8 cellular contexts compared by ENCODE assay signal in genomic region chr7:34087892-34088891, GRCh38.
A peak's percentile ranks its signal among the peaks of the same experiment; 100 is the strongest.
DNase-seq lines count a peak whose midpoint lies in the region; ATAC-seq and TF ChIP-seq lines count a peak whose summit lies in the region.

No MANE protein-coding gene starts in this region.

- H3K27ac Mint-ChIP-seq in activated T-cell treated with anti-CD3 and anti-CD28 coated beads, Interleukin-2, amount 50 U/mL, for 24 hours, result no peak overlapping the region

- DNase-seq in CMK (ENCODE audit: low read depth) (peak; percentile 12), RPMI7951 (ENCODE audit: low read depth) (peak; percentile 73), left cardiac atrium (peak; percentile 30), KG1 (lab: John Stamatoyannopoulos, UW) (no peak)
- no peak for DNase-seq in activated T-cell treated with anti-CD3 and anti-CD28 coated beads, Interleukin-2, amount 50 U/mL, for 24 hours
- DNase-seq in activated naive CD4-positive, alpha-beta T cell treated with anti-CD3 and anti-CD28 coated beads, Interleukin-2, amount 50 U/mL, for 16 hours, result no peak

- peaks cover 3% of the 10 kb centered on the region for H3K27me3 Mint-ChIP-seq in activated T-cell treated with anti-CD3 and anti-CD28 coated beads, Interleukin-2, amount 50 U/mL, for 24 hours

- no peaks in the 10 kb centered on the region for H3K4me1 Mint-ChIP-seq in activated T-cell treated with anti-CD3 and anti-CD28 coated beads, Interleukin-2, amount 50 U/mL, for 24 hours (ENCODE audit: low read depth)

- no peaks in the 10 kb centered on the region for H3K36me3 Mint-ChIP-seq in activated T-cell treated with anti-CD3 and anti-CD28 coated beads, Interleukin-2, amount 50 U/mL, for 24 hours (ENCODE audit: low read depth)

- H3K9me3 Mint-ChIP-seq in activated T-cell treated with anti-CD3 and anti-CD28 coated beads, Interleukin-2, amount 50 U/mL, for 24 hours, result no peaks in the 10 kb centered on the region

- no peak overlapping the region for H3K4me3 Mint-ChIP-seq in activated T-cell treated with anti-CD3 and anti-CD28 coated beads, Interleukin-2, amount 50 U/mL, for 24 hours

- ATAC-seq in GM18909 (IDR thresholded peaks at IDR 0.05; ENCODE audit: poor library complexity, unreplicated experiment) (peak; percentile 59), left cardiac atrium (peak; percentile 50 to 57), GM18505 (IDR thresholded peaks at IDR 0.05; ENCODE audit: unreplicated experiment) (no peak)

- intact Hi-C loops in left cardiac atrium (cut with DNase I), result no loop called here

- TF ChIP-seq POLR2A in GM18505 (IDR thresholded peaks at IDR 0.05; ENCODE audit: borderline replicate concordance, extremely low read depth, insufficient read depth, insufficient read length), result no peak

Comparison
In these comparisons a context has a peak if more than half of its experiments do, and no peak if none do; other contexts are left out.
1. DNase-seq: peak in CMK (single experiment), RPMI7951 (single experiment) and left cardiac atrium (single experiment); none in KG1 (single experiment), activated T-cell treated with anti-CD3 and anti-CD28 coated beads, Interleukin-2, amount 50 U/mL, for 24 hours (single experiment) and activated naive CD4-positive, alpha-beta T cell treated with anti-CD3 and anti-CD28 coated beads, Interleukin-2, amount 50 U/mL, for 16 hours (single experiment).